ENCODE assay signal across 1 cellular context in genomic region chr21:29125979-29126378, GRCh38.
TF ChIP-seq lines count a peak whose summit lies in the region.

No MANE protein-coding gene starts in this region.

TF ChIP-seq in endothelial cell of umbilical vein, 7 proteins besides CTCF, POLR2A, EP300 and RAD21 (continued from another document):
- TF ChIP-seq MYC (IDR thresholded peaks at IDR 0.05; ENCODE audit: low read depth, low read length) (no peak), EZH2 (IDR thresholded peaks at IDR 0.05; ENCODE audit: borderline replicate concordance, low read depth, low read length, severe bottlenecking) (no peak), JUN (IDR thresholded peaks at IDR 0.05; ENCODE audit: borderline replicate concordance, insufficient read depth, insufficient read length, low read depth) (no peak)
